Comparison of ENCODE assay signal across 29 cellular contexts in genomic region chr10:86070278-86070677, GRCh38.
"Had no signal": no experiment of that assay in that cellular context is flagged by ENCODE, and none has a peak within 500 bp of the region (broad histone marks: within the 10 kb centered on the region; RNA-seq: fewer than 3 reads in every experiment).

No MANE protein-coding gene starts in this region.

- H3K9me3 Mint-ChIP-seq: endodermal cell; naive thymus-derived CD4-positive, alpha-beta T cell; nephron; neural progenitor cell; stimulated activated naive CD8-positive, alpha-beta T cell treated with anti-CD3 and anti-CD28 coated beads, Interleukin-15, amount 100 ng/mL, for 72 hours; type B pancreatic cell had no signal

- H3K4me1 ChIP-seq: gastrocnemius medialis, left lung, psoas muscle, right lobe of liver, testis, tibial artery had no signal

- H3K9me3 ChIP-seq: gastrocnemius medialis, left lung, ovary, psoas muscle, right lobe of liver, testis, tibial artery had no signal

- H3K36me3 Mint-ChIP-seq: naive thymus-derived CD4-positive, alpha-beta T cell; neural progenitor cell; type B pancreatic cell had no signal

- H3K27ac ChIP-seq: dorsolateral prefrontal cortex, epithelial cell of prostate, gastrocnemius medialis, left lung, neural progenitor cell, ovary, psoas muscle, right lobe of liver, testis, tibial artery had no signal

- H3K4me3 Mint-ChIP-seq: endodermal cell; naive thymus-derived CD4-positive, alpha-beta T cell; nephron; neural progenitor cell; stimulated activated naive CD8-positive, alpha-beta T cell treated with anti-CD3 and anti-CD28 coated beads, Interleukin-15, amount 100 ng/mL, for 72 hours; type B pancreatic cell had no signal

- H3K27me3 ChIP-seq: dorsolateral prefrontal cortex, gastrocnemius medialis, neural progenitor cell, ovary, right lobe of liver, testis, tibial artery had no signal

- H3K27ac Mint-ChIP-seq: endodermal cell; naive thymus-derived CD4-positive, alpha-beta T cell; nephron; neural progenitor cell; type B pancreatic cell had no signal

- H3K4me3 ChIP-seq: dorsolateral prefrontal cortex, gastrocnemius medialis, left lung, neural progenitor cell, ovary, psoas muscle, right lobe of liver, smooth muscle cell, testis, tibial artery had no signal

- ATAC-seq: esophagus mucosa; gastrocnemius medialis; left cardiac atrium; left lung; naive thymus-derived CD4-positive, alpha-beta T cell; psoas muscle; right lobe of liver; stimulated activated naive CD8-positive, alpha-beta T cell treated with anti-CD3 and anti-CD28 coated beads, Interleukin-15, amount 100 ng/mL, for 72 hours had no signal

- H3K4me1 Mint-ChIP-seq: naive thymus-derived CD4-positive, alpha-beta T cell; nephron; stimulated activated naive CD8-positive, alpha-beta T cell treated with anti-CD3 and anti-CD28 coated beads, Interleukin-15, amount 100 ng/mL, for 72 hours had no signal

- DNase-seq: cerebellar nuclear complex; effector CD8-positive, alpha-beta T cell; foreskin fibroblast; gastrocnemius medialis; left cardiac atrium; left lung; mesenchymal stem cell; midbrain; naive thymus-derived CD4-positive, alpha-beta T cell; ovary; posterior cingulate gyrus; psoas muscle; right lobe of liver; stimulated activated CD4-positive, alpha-beta T cell treated with anti-CD3 and anti-CD28 coated beads, Interleukin-12 subunit alpha, Interleukin-12 subunit beta, amount 100 ng/mL, for 4 hours; stimulated activated CD4-positive, alpha-beta T cell treated with anti-CD3 and anti-CD28 coated beads, Interleukin-1b, Interleukin-23, amount 100 ng/mL, for 48 hours; stimulated activated CD4-positive, alpha-beta T cell treated with anti-CD3 and anti-CD28 coated beads, Interleukin-4, amount 100 ng/mL, for 1 hour; stimulated activated CD8-positive, alpha-beta memory T cell treated with anti-CD3 and anti-CD28 coated beads, Interleukin-4, amount 100 ng/mL, for 48 hours; stimulated activated naive CD4-positive, alpha-beta T cell; stimulated activated naive CD8-positive, alpha-beta T cell treated with anti-CD3 and anti-CD28 coated beads, Interleukin-15, amount 100 ng/mL, for 72 hours; testis; tibial artery had no signal
